Comparison of ENCODE assay signal across 1 cellular context in genomic region chr15:94587071-94587470, GRCh38.
TF ChIP-seq lines count a peak whose summit lies in the region.

No MANE protein-coding gene starts in this region.

TF ChIP-seq in GM23338, 12 proteins besides CTCF, POLR2A, EP300 and RAD21 (continued from another document):
- TF ChIP-seq ZNF462 (CRISPR knock-in tag; IDR thresholded peaks at IDR 0.05) (no peak), ZNF331 (CRISPR knock-in tag; IDR thresholded peaks at IDR 0.05; ENCODE audit: low read depth) (no peak), ETS1 (IDR thresholded peaks at IDR 0.05) (no peak), ZNF114 (CRISPR knock-in tag; IDR thresholded peaks at IDR 0.05) (no peak)
